ENCODE assay signal across 8 cellular contexts in the genomic region with DNA sequence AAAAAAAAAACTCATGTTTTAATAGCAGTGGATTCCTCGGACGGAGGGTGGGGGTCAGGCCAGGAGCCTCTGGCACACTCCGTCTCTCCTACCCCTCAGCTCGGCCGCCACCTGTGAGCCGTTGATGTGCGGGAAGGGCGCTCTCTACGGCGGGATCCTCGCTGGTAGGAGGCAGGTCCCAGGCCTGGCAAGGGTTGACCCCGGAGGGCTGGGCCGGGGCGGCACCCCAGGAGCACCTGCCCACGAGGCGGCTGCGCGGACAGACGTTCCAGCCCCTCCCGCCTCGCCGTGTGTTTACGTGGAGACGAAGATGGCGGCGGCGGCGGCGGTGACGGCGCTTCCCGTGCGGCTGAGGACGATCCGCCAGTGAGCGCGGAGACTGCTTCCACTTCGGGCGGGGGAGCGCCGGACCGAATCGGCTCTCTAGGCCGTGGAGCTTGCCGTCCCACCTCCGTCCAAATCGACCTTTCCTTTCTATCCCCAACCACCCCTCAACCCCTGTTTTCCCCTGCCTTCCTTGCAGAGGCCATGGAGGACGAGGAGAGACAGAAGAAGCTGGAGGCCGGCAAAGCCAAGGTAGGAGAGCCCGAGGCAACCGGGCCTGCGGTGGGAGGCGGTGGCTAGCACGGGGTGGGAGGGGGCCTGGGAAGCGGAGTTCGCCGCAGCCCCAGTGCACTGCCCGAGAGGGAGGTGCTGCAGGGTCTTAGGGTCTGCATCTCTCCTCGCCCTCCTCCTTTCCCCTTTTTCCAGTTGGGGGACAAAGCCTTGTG. TPM values are rescaled to one million over a fixed set of nuclear protein-coding genes. Genes with fewer than 3 reads are reported as not detected.
A peak's percentile ranks its signal among the peaks of the same experiment; 100 is the strongest.
DNase-seq lines count a peak whose midpoint lies in the region; ATAC-seq, FAIRE-seq and TF ChIP-seq lines count a peak whose summit lies in the region.

A gene (plus strand): TSS at position 291 of the 770 bp plus-strand sequence. CDS start 238 bp downstream, at position 529.

- H3K4me3 ChIP-seq in coronary artery (peak within 1 kb of the TSS; percentile 88), HepG2 (replicated peaks in 1 of 3; ENCODE audit: insufficient read depth in 1 of 3, low read depth in 2 of 3, low read length in 3 of 3) (peak within 1 kb of the TSS; percentile 85 to 98 (median 91))

- peak within 1 kb of the TSS; percentile 88 for H3K27ac Mint-ChIP-seq in activated CD4-positive, alpha-beta T cell treated with anti-CD3 and anti-CD28 coated beads, Interleukin-2, amount 10 ng/mL, durations not matched to agents 24 days and 14 days

- peaks cover 23% of the 10 kb centered on the region for H3K4me1 Mint-ChIP-seq in activated CD4-positive, alpha-beta T cell treated with anti-CD3 and anti-CD28 coated beads, Interleukin-2, amount 10 ng/mL, durations not matched to agents 24 days and 14 days

- no peaks in the 10 kb centered on the region; a peak in 1 of 5 replicates for H3K27me3 ChIP-seq in HepG2 (ENCODE audit: control insufficient read depth in 1 of 2, insufficient read depth in 2 of 2, low read length in 2 of 2)

- intact Hi-C loops in activated CD4-positive, alpha-beta T cell treated with anti-CD3 and anti-CD28 coated beads, Interleukin-2, amount 10 ng/mL, durations not matched to agents 24 days and 14 days (cut with micrococcal nuclease), result loop anchor here (1.0 to 5.0 kb wide), 6 partner anchors 60 to 678 kb away; a partner anchor contains a TSS
- intact Hi-C loops in HepG2 (cut with micrococcal nuclease; ENCODE audit: unreplicated experiment), result loop anchor here (2.0 to 5.0 kb wide), 2 partner anchors 60 to 102 kb away; a partner anchor contains a TSS

- peak within 1 kb of the TSS; percentile 91 for H2AFZ ChIP-seq in HepG2 (ENCODE audit: low read length)

- under 1% methylated on average over 49 of the region's 59 CpGs for WGBS in HepG2 (ENCODE audit: low lambda C conversion rate)

- in situ Hi-C loops in HepG2 (cut with HindIII; ENCODE audit: extremely low pct_ligation_motif_present, low pct_unique_long_range_greater_than_20kb), result no loop called here

- peaks cover 19% of the 10 kb centered on the region; the same call in 1 of the 2 replicates for H4K20me1 ChIP-seq in HepG2 (ENCODE audit: insufficient read depth, low read length)

- H3K36me3 Mint-ChIP-seq in activated CD4-positive, alpha-beta T cell treated with anti-CD3 and anti-CD28 coated beads, Interleukin-2, amount 10 ng/mL, durations not matched to agents 24 days and 14 days (ENCODE audit: low read depth), result no peaks in the 10 kb centered on the region

- peaks cover 36% of the 10 kb centered on the region for H3K4me1 ChIP-seq in HepG2 (ENCODE audit: insufficient read depth, low read length)

- BruUV-seq in HepG2 (replicated peaks; lab: Mats Ljungman, UMichigan), result no TSS peak

- POLR2A ChIA-PET in HepG2 (lab: Yijun Ruan, JAX), result interaction anchor here (0.8 to 3.3 kb wide), 3 partner anchors 60 to 588 kb away, joined by 3 to 13 read pairs (median 11); a partner anchor contains a TSS

- TF ChIP-seq RAD21 in HepG2 (CRISPR knock-in tag; IDR thresholded peaks at IDR 0.05), result no peak

- TF ChIP-seq EP300 in HepG2 (IDR thresholded peaks at IDR 0.05; ENCODE audit: low read depth in 2 of 2, low read length in 2 of 2) (no peak), HepG2 (CRISPR knock-in tag; IDR thresholded peaks at IDR 0.05; ENCODE audit: borderline replicate concordance) (no peak)

- TF ChIP-seq POLR2A in HepG2 (IDR thresholded peaks at IDR 0.05; ENCODE audit: insufficient read depth in 1 of 2, low read depth in 2 of 2, low read length in 2 of 2), result peak; percentile 81 to 88

- no peak for TF ChIP-seq CTCF in coronary artery (IDR thresholded peaks at IDR 0.05)
- TF ChIP-seq CTCF in HepG2 (CRISPR knock-in tag; IDR thresholded peaks at IDR 0.05), result peak; percentile 45

- CTCF ChIA-PET in HepG2 (lab: Yijun Ruan, JAX; ENCODE audit: low intra/inter-chr PET ratio, low total read pairs), result no interaction called here

- H3K27me3 Mint-ChIP-seq in activated CD4-positive, alpha-beta T cell treated with anti-CD3 and anti-CD28 coated beads, Interleukin-2, amount 10 ng/mL, durations not matched to agents 24 days and 14 days, result peaks cover 8% of the 10 kb centered on the region

- DNase-seq in Ammon's horn (ENCODE audit: low spot score) (peak; percentile 92), NCI-H446 (lab: John Stamatoyannopoulos, UW) (peak; percentile 54 to 78), coronary artery (ENCODE audit: low spot score) (peak; percentile 88), HepG2 (ENCODE audit: low spot score) (peak; percentile 77)
- peak; percentile 97 for DNase-seq in activated CD4-positive, alpha-beta T cell treated with anti-CD3 and anti-CD28 coated beads, Interleukin-2, amount 10 ng/mL, durations not matched to agents 24 days and 14 days
- peak; percentile 90 for DNase-seq in stimulated activated CD4-positive, alpha-beta T cell treated with anti-CD3 and anti-CD28 coated beads, Interleukin-4, amount 100 ng/mL, for 1 hour

- H3K9ac ChIP-seq in HepG2 (ENCODE audit: insufficient read depth, low read depth, low read length), result peak within 1 kb of the TSS; percentile 94

- FAIRE-seq in HepG2 (lab: Jason Lieb, UNC), result peak; percentile 57

- no peaks in the 10 kb centered on the region for H3K36me3 ChIP-seq in HepG2 (replicated peaks in 1 of 2; ENCODE audit: control insufficient read depth in 1 of 2, insufficient read depth in 2 of 2, low read length in 2 of 2)

- peak within 1 kb of the TSS; percentile 89 for H3K4me3 Mint-ChIP-seq in activated CD4-positive, alpha-beta T cell treated with anti-CD3 and anti-CD28 coated beads, Interleukin-2, amount 10 ng/mL, durations not matched to agents 24 days and 14 days

- H3K4me2 ChIP-seq in HepG2 (ENCODE audit: low read depth, low read length), result peak within 1 kb of the TSS; percentile 96

- no peaks in the 10 kb centered on the region for H3K9me3 Mint-ChIP-seq in activated CD4-positive, alpha-beta T cell treated with anti-CD3 and anti-CD28 coated beads, Interleukin-2, amount 10 ng/mL, durations not matched to agents 24 days and 14 days

- peak within 1 kb of the TSS; percentile 94 to 95 for H3K27ac ChIP-seq in coronary artery
- peak within 1 kb of the TSS; percentile 91 for H3K27ac ChIP-seq in HepG2 (ENCODE audit: extremely low read length, insufficient read depth, low read length)

- H3K9me3 ChIP-seq in HepG2 (ENCODE audit: low read length), result no peaks in the 10 kb centered on the region

- H3K79me2 ChIP-seq in HepG2 (ENCODE audit: insufficient read depth, low read length), result peaks cover 43% of the 10 kb centered on the region

- ATAC-seq in GM19035 (IDR thresholded peaks at IDR 0.05; ENCODE audit: unreplicated experiment) (peak; percentile 95), HG03342 (IDR thresholded peaks at IDR 0.05; ENCODE audit: unreplicated experiment) (peak; percentile 91), HepG2 (peak; percentile 97)

TF ChIP-seq in HepG2, 621 proteins besides CTCF, POLR2A, EP300 and RAD21 (continues in another document):
- TF ChIP-seq, protein P1, sequence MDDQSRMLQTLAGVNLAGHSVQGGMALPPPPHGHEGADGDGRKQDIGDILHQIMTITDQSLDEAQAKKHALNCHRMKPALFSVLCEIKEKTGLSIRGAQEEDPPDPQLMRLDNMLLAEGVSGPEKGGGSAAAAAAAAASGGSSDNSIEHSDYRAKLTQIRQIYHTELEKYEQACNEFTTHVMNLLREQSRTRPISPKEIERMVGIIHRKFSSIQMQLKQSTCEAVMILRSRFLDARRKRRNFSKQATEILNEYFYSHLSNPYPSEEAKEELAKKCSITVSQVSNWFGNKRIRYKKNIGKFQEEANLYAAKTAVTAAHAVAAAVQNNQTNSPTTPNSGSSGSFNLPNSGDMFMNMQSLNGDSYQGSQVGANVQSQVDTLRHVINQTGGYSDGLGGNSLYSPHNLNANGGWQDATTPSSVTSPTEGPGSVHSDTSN (CRISPR knock-in tag; IDR thresholded peaks at IDR 0.05; ENCODE audit: borderline replicate concordance), result no peak
- TF ChIP-seq ZNF850 (CRISPR knock-in tag; conservative IDR thresholded peaks at IDR 0.05), result 0 out of 2 replicates have a peak, but pooled peaks have one; percentile 78

RNA-seq across cellular contexts. Expression of the gene that starts here (rescaled TPM):
- 36.0 and 38.2 TPM in 2 replicates for total RNA-seq in activated CD4-positive, alpha-beta T cell treated with anti-CD3 and anti-CD28 coated beads, Interleukin-2, amount 10 ng/mL, durations not matched to agents 24 days and 14 days
- 33.1 TPM in 2 replicates for total RNA-seq in HepG2 (2016; rRNA removed; fragmentation: Illumina TruSeq; extraction: Trizol)
- 5.4 and 6.2 TPM in 2 replicates for total RNA-seq in HepG2 (2016; cell fraction: cytosol; rRNA removed; fragmentation: Illumina TruSeq; extraction: Trizol; ENCODE audit: low read depth)
- total RNA-seq in HepG2 (2016; cell fraction: insoluble cytoplasmic fraction; rRNA removed; fragmentation: Illumina TruSeq; extraction: Trizol), result 26.0 and 31.4 TPM in 2 replicates
- 9.8 and 10.3 TPM in 2 replicates for total RNA-seq in HepG2 (2016; cell fraction: membrane; rRNA removed; fragmentation: Illumina TruSeq; extraction: Trizol)
- total RNA-seq in HepG2 (2016; cell fraction: nucleus; rRNA removed; fragmentation: Illumina TruSeq; extraction: Trizol), result 68.4 and 70.2 TPM in 2 replicates
- 18.7 and 27.6 TPM in 2 replicates for polyA plus RNA-seq in HepG2 (2011; rRNA removed)
- polyA plus RNA-seq in HepG2 (2011; cell fraction: cytosol; rRNA removed), result 5.5 and 8.3 TPM in 2 replicates
- polyA plus RNA-seq in HepG2 (2011; cell fraction: nucleus; rRNA removed), result 21.5 and 24.1 TPM in 2 replicates
- polyA plus RNA-seq in HepG2 (2012), result 19.9 and 29.3 TPM in 2 replicates
- 0.90 and 1.5 TPM in 2 replicates for polyA plus RNA-seq in HepG2 (2016; cell fraction: cytosol; fragmentation: Illumina TruSeq; extraction: Trizol; ENCODE audit: low read depth)
- polyA plus RNA-seq in HepG2 (2016; cell fraction: insoluble cytoplasmic fraction; fragmentation: Illumina TruSeq; extraction: Trizol; ENCODE audit: low read depth), result 14.3 and 15.6 TPM in 2 replicates
- polyA plus RNA-seq in HepG2 (2016; cell fraction: membrane; fragmentation: Illumina TruSeq; extraction: Trizol; ENCODE audit: low read depth), result 2.3 and 2.7 TPM in 2 replicates
- 48.6 and 50.1 TPM in 2 replicates for polyA plus RNA-seq in HepG2 (2016; cell fraction: nucleus; fragmentation: Illumina TruSeq; extraction: Trizol; ENCODE audit: insufficient read depth, low read depth)
- polyA minus RNA-seq in HepG2 (2011; rRNA and poly(A)+ RNA removed; ENCODE audit: low replicate concordance), result 12.9 and 13.7 TPM in 2 replicates
- 29.7 and 37.4 TPM in 2 replicates for polyA minus RNA-seq in HepG2 (2011; cell fraction: cytosol; rRNA and poly(A)+ RNA removed)
- polyA minus RNA-seq in HepG2 (2011; cell fraction: nucleus; rRNA and poly(A)+ RNA removed), result 169 and 174 TPM in 2 replicates

Comparison
In these comparisons a context has a peak if more than half of its experiments do, and no peak if none do; other contexts are left out.
1. Peak in every context shown above with its lines: DNase-seq, ATAC-seq, H3K4me3 ChIP-seq and H3K27ac ChIP-seq.